Comparison of ENCODE assay signal across 8 cellular contexts in the genomic region with DNA sequence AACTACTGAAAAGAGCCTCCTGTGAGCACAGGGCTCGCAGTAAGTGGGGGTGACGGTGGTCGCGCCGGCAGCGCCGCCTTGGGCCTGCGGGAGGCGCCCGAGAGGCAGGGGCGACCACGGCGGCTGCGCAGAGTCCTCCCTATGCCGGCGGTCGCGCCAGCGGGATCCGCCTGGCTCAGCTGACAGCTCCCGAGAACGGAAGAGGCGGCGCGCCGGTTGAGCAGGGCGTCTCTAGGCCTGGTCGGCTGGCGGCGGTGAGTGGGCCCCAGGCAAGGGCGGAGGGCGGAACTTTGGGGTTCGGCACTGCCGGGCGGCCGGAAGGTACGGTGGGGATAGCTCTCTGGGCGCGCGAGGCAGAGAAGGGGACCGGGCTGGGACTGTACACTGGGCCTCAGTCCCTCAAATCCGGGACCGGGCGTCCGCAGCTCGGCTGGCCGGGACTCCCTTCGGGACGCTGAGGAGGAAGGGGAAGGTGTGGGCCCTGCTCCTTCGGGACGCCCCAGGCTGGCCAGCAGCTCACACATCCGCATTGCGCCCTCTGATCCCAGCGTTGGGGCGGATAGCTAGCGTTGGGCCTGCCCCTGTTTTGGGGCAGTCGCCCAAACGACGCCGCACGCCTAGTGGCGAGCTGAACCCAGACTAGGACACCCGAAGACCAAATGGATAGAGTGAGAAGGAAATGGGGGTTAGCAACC. TPM values are rescaled to one million over a fixed set of nuclear protein-coding genes. Genes with fewer than 3 reads are reported as not detected.
DNase-seq lines count a peak whose midpoint lies in the region; ATAC-seq and TF ChIP-seq lines count a peak whose summit lies in the region.

Gene RNF14, plus strand, starts transcription at position 192 of the 695 bp plus-strand sequence. CDS start 4,484 bp downstream, outside the sequence.

- intact Hi-C loops in left lung (cut with DNase I): no loop called here

- TF ChIP-seq POLR2A in GM19099 (IDR thresholded peaks at IDR 0.05; ENCODE audit: extremely low read depth, insufficient read length, low read depth): peak; percentile 90

- peaks cover 26% of the 10 kb centered on the region for H3K36me3 ChIP-seq in BLaER1
- H3K36me3 ChIP-seq in left lung: peaks cover 0 to 25% of the 10 kb centered on the region in 2 donors

- H3K27ac ChIP-seq in BLaER1: peak within 1 kb of the TSS; percentile 92
- peak within 1 kb of the TSS; percentile 95 to 98 for H3K27ac ChIP-seq in coronary artery
- H3K27ac ChIP-seq in left lung: peak within 1 kb of the TSS; percentile 96 to 98

- H3K4me1 ChIP-seq in BLaER1: peaks cover 23% of the 10 kb centered on the region
- peaks cover 10 to 31% of the 10 kb centered on the region in 2 donors for H3K4me1 ChIP-seq in left lung

- TF ChIP-seq CTCF in coronary artery (IDR thresholded peaks at IDR 0.05) (peak; percentile 91), left lung (IDR thresholded peaks at IDR 0.05) (peak; percentile 92 to 99)

- ATAC-seq in HG03432 (IDR thresholded peaks at IDR 0.05; ENCODE audit: unreplicated experiment) (peak; percentile 94), left lung (peak; percentile 98)

- peak within 1 kb of the TSS; percentile 80 for H3K4me2 ChIP-seq in BLaER1

- H3K9me3 ChIP-seq in BLaER1: no peaks in the 10 kb centered on the region
- no peaks in the 10 kb centered on the region for H3K9me3 ChIP-seq in left lung

- H3K4me3 ChIP-seq in BLaER1: peak within 1 kb of the TSS; percentile 84
- peak within 1 kb of the TSS; percentile 75 for H3K4me3 ChIP-seq in coronary artery
- peak within 1 kb of the TSS; percentile 70 to 73 for H3K4me3 ChIP-seq in left lung

- H3K27me3 ChIP-seq in BLaER1 (no peaks in the 10 kb centered on the region), left lung (no peaks in the 10 kb centered on the region)

- peak within 1 kb of the TSS; percentile 92 for H3K9ac ChIP-seq in BLaER1

- no peaks in the 10 kb centered on the region for H4K20me1 ChIP-seq in BLaER1

- DNase-seq in NCI-H510A treated with DMSO at 0.1 percent for 48 hours (lab: John Stamatoyannopoulos, UW) (peak; percentile 75), coronary artery (ENCODE audit: low spot score) (peak; percentile 95), left lung (peak; percentile 96 to 100)
- peak; percentile 96 for DNase-seq in activated CD4-positive, alpha-beta T cell treated with anti-CD3 and anti-CD28 coated beads for 48 hours
- DNase-seq in stimulated activated CD4-positive, alpha-beta T cell treated with anti-CD3 and anti-CD28 coated beads, Interleukin-2, amount 100 ng/mL, for 48 hours: peak; percentile 91 to 94

RNA-seq across cellular contexts. Expression of gene RNF14, which starts in this region (rescaled TPM):
- 10 to 100 TPM; 50.1 to 53.8 TPM for total RNA-seq in left lung

Comparison
In these comparisons a context has a peak if more than half of its experiments do, and no peak if none do; other contexts are left out.
1. Peak in every context shown above with its lines: DNase-seq, ATAC-seq, H3K4me3 ChIP-seq and H3K27ac ChIP-seq.